Comparison of ENCODE assay signal across 8 cellular contexts in the genomic region with DNA sequence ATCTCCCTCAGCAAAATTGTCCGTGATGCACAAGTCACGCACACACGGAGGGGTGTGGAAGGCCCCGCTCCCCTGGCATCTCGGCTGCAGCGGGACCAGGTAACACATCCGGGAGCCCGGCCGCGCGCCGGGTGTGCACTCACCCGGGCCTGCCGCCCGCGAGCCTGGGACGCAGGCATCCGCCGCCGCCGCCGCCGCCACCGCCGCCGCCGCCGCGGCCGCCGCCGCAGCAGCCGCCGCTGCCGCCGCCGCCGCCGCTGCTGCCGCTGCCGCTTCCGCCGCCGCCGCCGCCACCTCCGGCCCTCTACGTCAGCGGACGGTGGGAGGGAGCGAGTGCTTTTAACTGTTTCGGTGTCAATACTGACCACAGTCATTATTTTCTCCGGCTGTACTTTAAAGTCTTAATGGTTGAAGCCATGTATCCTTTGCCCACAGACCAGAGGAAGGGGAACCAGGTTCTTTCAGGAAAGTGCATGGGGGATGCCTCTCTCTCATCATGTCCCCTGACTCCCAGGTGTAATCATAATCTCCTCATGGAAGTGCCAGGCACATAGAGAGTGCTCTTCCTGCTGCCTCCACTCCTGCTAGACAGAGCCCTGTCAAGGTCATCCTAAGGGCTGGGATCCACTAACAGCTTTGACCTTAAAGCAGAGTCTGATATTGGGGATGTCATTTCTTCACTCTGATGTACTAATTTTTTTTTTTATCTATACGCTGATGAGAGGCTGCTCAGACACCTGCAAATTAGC. TPM values are rescaled to one million over a fixed set of nuclear protein-coding genes. Genes with fewer than 3 reads are reported as not detected.
DNase-seq lines count a peak whose midpoint lies in the region; ATAC-seq lines count a peak whose summit lies in the region.

No MANE protein-coding gene starts in this region.

- H3K4me2 ChIP-seq in skeletal muscle satellite cell (ENCODE audit: low read length), result peak overlapping the region; percentile 85

- H3K9ac ChIP-seq in iPS-15b (ENCODE audit: low read depth, low read length) (no peak overlapping the region), skeletal muscle satellite cell (ENCODE audit: low read depth, low read length) (peak overlapping the region; percentile 52)

- no peaks in the 10 kb centered on the region for H3K4me1 ChIP-seq in iPS-15b (ENCODE audit: control insufficient read depth, insufficient read depth, low read length)
- no peaks in the 10 kb centered on the region for H3K4me1 ChIP-seq in skeletal muscle satellite cell (ENCODE audit: control insufficient read depth, insufficient read depth, low read length)

- DNase-seq in SIG-M5 treated with dmso at 0.1 percent for 504 hours (lab: John Stamatoyannopoulos, UW; ENCODE audit: unreplicated experiment) (peak; percentile 2), SIG-M5 (lab: John Stamatoyannopoulos, UW) (no peak), RPMI8226 (peak; percentile 40), amniotic epithelial cell (ENCODE audit: low read depth) (peak; percentile 2), NCI-H187 (lab: John Stamatoyannopoulos, UW) (no peak)

- H3K27me3 ChIP-seq in iPS-15b (ENCODE audit: control insufficient read depth, insufficient read depth, low read length) (no peaks in the 10 kb centered on the region), skeletal muscle satellite cell (ENCODE audit: control insufficient read depth, insufficient read depth, low read length) (no peaks in the 10 kb centered on the region)

- H3K4me3 ChIP-seq in iPS-15b (ENCODE audit: low read depth, low read length), result peak overlapping the region; percentile 61
- peak overlapping the region; percentile 75 for H3K4me3 ChIP-seq in skeletal muscle satellite cell (ENCODE audit: low read length)

- ATAC-seq in HG03025 (IDR thresholded peaks at IDR 0.05; ENCODE audit: low FRiP score, unreplicated experiment), result peak; percentile 84

- no peaks in the 10 kb centered on the region for H3K36me3 ChIP-seq in iPS-15b (ENCODE audit: control insufficient read depth, insufficient read depth, low read length)
- no peaks in the 10 kb centered on the region for H3K36me3 ChIP-seq in skeletal muscle satellite cell (ENCODE audit: insufficient read depth, low read length)

- H3K9me3 ChIP-seq in iPS-15b (ENCODE audit: control insufficient read depth, insufficient read depth, low read length) (no peaks in the 10 kb centered on the region), skeletal muscle satellite cell (replicated peaks; ENCODE audit: low read length) (no peaks in the 10 kb centered on the region)

RNA-seq across cellular contexts. Expression of a gene that starts 38.0 kb away (rescaled TPM):
- not detected in 2 replicates for total RNA-seq in skeletal muscle satellite cell (2012; rRNA removed)

Comparison
In these comparisons a context has a peak if more than half of its experiments do, and no peak if none do; other contexts are left out.
1. DNase-seq: peak in SIG-M5 treated with dmso at 0.1 percent for 504 hours (single experiment), RPMI8226 (single experiment) and amniotic epithelial cell (single experiment); none in SIG-M5 (single experiment) and NCI-H187 (0 of 2).